In genomic region chr1:36517019-36517387, GRCh38 we compare ENCODE assay signal across 2 cellular contexts.
TF ChIP-seq lines count a peak whose summit lies in the region.

No MANE protein-coding gene starts in this region.

TF ChIP-seq in HEK293, 187 proteins besides CTCF, POLR2A, EP300 and RAD21:
- TF ChIP-seq BCL6B (tag by site-specific recombination; IDR thresholded peaks at IDR 0.05) (no peak), REST (tag by site-specific recombination; IDR thresholded peaks at IDR 0.05) (no peak), PRDM10 (tag by site-specific recombination; IDR thresholded peaks at IDR 0.05) (peak; percentile 69), ZFHX2 (tag by site-specific recombination; conservative IDR thresholded peaks at IDR 0.05) (0 out of 2 replicates have a peak, but pooled peaks have one; percentile 29), ZNF645 (tag by site-specific recombination; IDR thresholded peaks at IDR 0.05) (no peak), GLI2 (tag by site-specific recombination; IDR thresholded peaks at IDR 0.05; ENCODE audit: borderline replicate concordance, low read depth) (no peak)

TF ChIP-seq in neural cell, 6 proteins besides CTCF, POLR2A, EP300 and RAD21:
- TF ChIP-seq EZH2 (IDR thresholded peaks at IDR 0.05; ENCODE audit: borderline replicate concordance, insufficient read depth, low read length, poor library complexity, severe bottlenecking) (no peak), SMC3 (conservative IDR thresholded peaks at IDR 0.05; ENCODE audit: poor library complexity) (no peak), REST (IDR thresholded peaks at IDR 0.05; ENCODE audit: borderline replicate concordance) (no peak), POLR2AphosphoS5 (IDR thresholded peaks at IDR 0.05) (no peak), TAF1 (IDR thresholded peaks at IDR 0.05; ENCODE audit: low read depth) (no peak), MXI1 (conservative IDR thresholded peaks at IDR 0.05; ENCODE audit: poor library complexity, severe bottlenecking) (no peak)
